In the genomic region with DNA sequence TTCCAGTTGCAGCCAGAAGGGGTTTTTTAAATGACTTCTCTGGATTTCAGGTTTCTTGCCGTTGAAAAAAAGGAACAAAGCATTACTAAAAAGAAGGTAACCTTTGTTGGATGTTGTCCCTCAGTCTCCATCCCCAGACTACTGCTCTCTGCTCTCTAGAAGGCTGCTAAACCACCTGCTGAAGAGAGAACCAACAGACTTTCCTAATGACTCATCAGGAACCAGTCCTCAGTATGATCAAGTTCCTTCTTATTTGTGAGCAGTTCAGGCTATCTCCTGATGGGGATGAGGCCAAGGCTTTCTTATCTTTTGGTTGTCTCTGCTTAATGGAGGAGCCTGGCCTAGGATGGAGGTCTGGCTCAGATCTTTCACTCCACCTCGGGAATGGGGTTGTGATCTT, we compare ENCODE assay signal across 12 cellular contexts. TPM values are rescaled to one million over a fixed set of nuclear protein-coding genes. Genes with fewer than 3 reads are reported as not detected.
DNase-seq lines count a peak whose midpoint lies in the region; ATAC-seq and TF ChIP-seq lines count a peak whose summit lies in the region.
"Had no signal": no experiment of that assay in that cellular context is flagged by ENCODE, and none has a peak within 500 bp of the region (broad histone marks: within the 10 kb centered on the region; RNA-seq: fewer than 3 reads in every experiment).

No MANE protein-coding gene starts in this region.

- no peaks in the 10 kb centered on the region for H3K36me3 ChIP-seq in RWPE2 (ENCODE audit: low read depth)
- H3K36me3 ChIP-seq: HAP-1 had no signal

- no peaks in the 10 kb centered on the region for H3K36me3 Mint-ChIP-seq in activated CD4-positive, alpha-beta T cell treated with anti-CD3 and anti-CD28 coated beads, Interleukin-2, amount 10 ng/mL, durations not matched to agents 7 days and 5 days (ENCODE audit: low read depth)
- H3K36me3 Mint-ChIP-seq in activated CD4-positive, alpha-beta memory T cell treated with anti-CD3 and anti-CD28 coated beads for 36 hours, result no peaks in the 10 kb centered on the region

- no peak overlapping the region for H3K27ac ChIP-seq in RWPE2 (ENCODE audit: poor library complexity, severe bottlenecking)
- H3K27ac ChIP-seq: RWPE1 had no signal

- peaks cover 5% of the 10 kb centered on the region for H3K27me3 Mint-ChIP-seq in activated CD4-positive, alpha-beta T cell treated with anti-CD3 and anti-CD28 coated beads, Interleukin-2, amount 10 ng/mL, durations not matched to agents 7 days and 5 days
- H3K27me3 Mint-ChIP-seq in activated CD4-positive, alpha-beta memory T cell treated with anti-CD3 and anti-CD28 coated beads for 36 hours, result peaks cover 25% of the 10 kb centered on the region

- no peaks in the 10 kb centered on the region for H3K9me3 ChIP-seq in RWPE2 (ENCODE audit: severe bottlenecking)
- H3K9me3 ChIP-seq: HAP-1 had no signal

- ATAC-seq in GM18508 (IDR thresholded peaks at IDR 0.05; ENCODE audit: insufficient read depth, unreplicated experiment), result peak; percentile 99
- peak; percentile 96 for ATAC-seq in GM21360 (IDR thresholded peaks at IDR 0.05; ENCODE audit: unreplicated experiment)
- peak; percentile 98 for ATAC-seq in HG03060 (IDR thresholded peaks at IDR 0.05; ENCODE audit: low read depth, unreplicated experiment)
- peak; percentile 67 for ATAC-seq in RWPE2 (ENCODE audit: low read depth)
- ATAC-seq: left lobe of liver had no signal

- no peaks in the 10 kb centered on the region for H3K4me1 Mint-ChIP-seq in activated CD4-positive, alpha-beta T cell treated with anti-CD3 and anti-CD28 coated beads, Interleukin-2, amount 10 ng/mL, durations not matched to agents 7 days and 5 days
- peaks cover 3% of the 10 kb centered on the region for H3K4me1 Mint-ChIP-seq in activated CD4-positive, alpha-beta memory T cell treated with anti-CD3 and anti-CD28 coated beads for 36 hours (ENCODE audit: low read depth)

- CTCF ChIA-PET in activated CD4-positive, alpha-beta T cell treated with anti-CD3 and anti-CD28 coated beads, Interleukin-2, amount 10 ng/mL, durations not matched to agents 7 days and 5 days (lab: Charles Lee), result no interaction called here
- CTCF ChIA-PET in activated CD4-positive, alpha-beta memory T cell treated with anti-CD3 and anti-CD28 coated beads for 36 hours (lab: Charles Lee), result no interaction called here

- no peak overlapping the region for H3K4me3 ChIP-seq in RWPE2 (ENCODE audit: severe bottlenecking)
- H3K4me3 ChIP-seq: HAP-1 had no signal

- no peak overlapping the region for H3K27ac Mint-ChIP-seq in activated CD4-positive, alpha-beta T cell treated with anti-CD3 and anti-CD28 coated beads, Interleukin-2, amount 10 ng/mL, durations not matched to agents 7 days and 5 days
- H3K27ac Mint-ChIP-seq in activated CD4-positive, alpha-beta memory T cell treated with anti-CD3 and anti-CD28 coated beads for 36 hours, result no peak overlapping the region

- H3K27me3 ChIP-seq in RWPE2 (ENCODE audit: insufficient read depth, poor library complexity, severe bottlenecking), result no peaks in the 10 kb centered on the region

- intact Hi-C loops in activated CD4-positive, alpha-beta memory T cell treated with anti-CD3 and anti-CD28 coated beads for 36 hours (cut with micrococcal nuclease), result no loop called here

- H3K4me1 ChIP-seq in RWPE2 (ENCODE audit: insufficient read depth, poor library complexity, severe bottlenecking), result no peaks in the 10 kb centered on the region
- H3K4me1 ChIP-seq: HAP-1 had no signal

- POLR2A ChIA-PET in activated CD4-positive, alpha-beta T cell treated with anti-CD3 and anti-CD28 coated beads, Interleukin-2, amount 10 ng/mL, durations not matched to agents 7 days and 5 days (lab: Charles Lee), result no interaction called here
- POLR2A ChIA-PET in activated CD4-positive, alpha-beta memory T cell treated with anti-CD3 and anti-CD28 coated beads for 36 hours (lab: Charles Lee), result no interaction called here

- H3K9me3 Mint-ChIP-seq in activated CD4-positive, alpha-beta T cell treated with anti-CD3 and anti-CD28 coated beads, Interleukin-2, amount 10 ng/mL, durations not matched to agents 7 days and 5 days, result no peaks in the 10 kb centered on the region
- H3K9me3 Mint-ChIP-seq in activated CD4-positive, alpha-beta memory T cell treated with anti-CD3 and anti-CD28 coated beads for 36 hours, result no peaks in the 10 kb centered on the region

- no peak for TF ChIP-seq CTCF in RWPE2 (IDR thresholded peaks at IDR 0.05; ENCODE audit: poor library complexity, severe bottlenecking)

- no peak for DNase-seq in RWPE2 (ENCODE audit: low spot score)
- no peak for DNase-seq in stimulated activated CD4-positive, alpha-beta T cell treated with anti-CD3 and anti-CD28 coated beads, Interleukin-12 subunit alpha, Interleukin-12 subunit beta, amount 100 ng/mL, for 4 hours
- no peak for DNase-seq in activated CD4-positive, alpha-beta T cell treated with anti-CD3 and anti-CD28 coated beads, Interleukin-2, amount 10 ng/mL, durations not matched to agents 7 days and 5 days
- DNase-seq in activated CD4-positive, alpha-beta memory T cell treated with anti-CD3 and anti-CD28 coated beads for 36 hours, result no peak
- DNase-seq in cortex of kidney (lab: John Stamatoyannopoulos, UW), result no peak
- DNase-seq: NCI-H1105 treated with DMSO at 0.1 percent for 48 hours had no signal

- no peak overlapping the region for H3K4me3 Mint-ChIP-seq in activated CD4-positive, alpha-beta T cell treated with anti-CD3 and anti-CD28 coated beads, Interleukin-2, amount 10 ng/mL, durations not matched to agents 7 days and 5 days
- H3K4me3 Mint-ChIP-seq in activated CD4-positive, alpha-beta memory T cell treated with anti-CD3 and anti-CD28 coated beads for 36 hours, result no peak overlapping the region

RNA-seq across cellular contexts. Expression of a gene that starts 4.1 kb away (rescaled TPM):
- not detected for total RNA-seq in activated CD4-positive, alpha-beta T cell treated with anti-CD3 and anti-CD28 coated beads, Interleukin-2, amount 10 ng/mL, durations not matched to agents 7 days and 5 days
- total RNA-seq in activated CD4-positive, alpha-beta memory T cell treated with anti-CD3 and anti-CD28 coated beads for 36 hours, result under 1 TPM; 0.05 TPM
- total RNA-seq: left lobe of liver had no signal
